1 cellular context compared by ENCODE assay signal in the genomic region with DNA sequence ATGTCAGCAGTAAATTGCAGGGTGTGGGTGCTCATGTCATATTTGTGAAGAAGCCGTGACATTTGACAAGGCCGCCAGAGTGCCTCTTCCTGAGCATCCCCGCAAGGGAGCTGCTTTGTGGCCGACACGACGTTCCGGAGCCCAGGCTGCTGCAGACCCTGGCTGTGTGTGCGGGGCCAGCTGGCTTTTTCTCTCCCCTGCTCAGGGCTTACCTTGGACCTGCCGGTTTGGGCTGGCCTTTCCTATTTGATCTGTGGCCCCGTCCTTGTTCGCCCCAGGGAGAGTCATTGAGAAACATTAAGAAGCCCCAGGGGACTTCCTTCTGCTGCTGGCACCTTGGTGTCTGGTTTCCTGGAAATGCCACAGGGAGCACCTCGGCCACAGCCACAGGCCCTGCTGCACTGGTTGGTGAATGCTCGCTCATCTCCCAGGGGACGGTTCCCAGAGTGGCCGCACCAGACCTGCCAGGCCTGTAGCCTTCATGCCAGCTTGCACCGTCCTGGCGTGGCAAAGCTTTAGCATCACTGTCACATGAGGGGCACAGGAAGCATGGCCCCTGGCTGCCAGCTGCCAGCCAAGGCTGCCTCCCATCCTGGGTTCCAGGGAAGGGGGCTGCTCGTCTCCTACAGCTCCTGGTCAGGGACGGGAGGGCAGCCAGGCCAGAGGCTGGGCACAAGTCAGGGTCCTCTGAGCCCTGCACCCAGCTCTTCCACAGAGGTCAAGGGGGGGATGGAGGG.
TF ChIP-seq lines count a peak whose summit lies in the region.

No MANE protein-coding gene starts in this region.

TF ChIP-seq in GM12878, 131 proteins besides CTCF, POLR2A, EP300 and RAD21:
- TF ChIP-seq TCF7 (IDR thresholded peaks at IDR 0.05; ENCODE audit: borderline replicate concordance) = no peak
- TF ChIP-seq, protein P1, sequence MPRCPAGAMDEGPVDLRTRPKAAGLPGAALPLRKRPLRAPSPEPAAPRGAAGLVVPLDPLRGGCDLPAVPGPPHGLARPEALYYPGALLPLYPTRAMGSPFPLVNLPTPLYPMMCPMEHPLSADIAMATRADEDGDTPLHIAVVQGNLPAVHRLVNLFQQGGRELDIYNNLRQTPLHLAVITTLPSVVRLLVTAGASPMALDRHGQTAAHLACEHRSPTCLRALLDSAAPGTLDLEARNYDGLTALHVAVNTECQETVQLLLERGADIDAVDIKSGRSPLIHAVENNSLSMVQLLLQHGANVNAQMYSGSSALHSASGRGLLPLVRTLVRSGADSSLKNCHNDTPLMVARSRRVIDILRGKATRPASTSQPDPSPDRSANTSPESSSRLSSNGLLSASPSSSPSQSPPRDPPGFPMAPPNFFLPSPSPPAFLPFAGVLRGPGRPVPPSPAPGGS (IDR thresholded peaks at IDR 0.05; ENCODE audit: borderline replicate concordance, insufficient read depth, low read depth, low read length, poor library complexity, severe bottlenecking) = peak; percentile 24
- peak; percentile 62; the same call in 1 of the 2 replicates for TF ChIP-seq EED (IDR thresholded peaks at IDR 0.05; ENCODE audit: low read depth)
- TF ChIP-seq IKZF2 (IDR thresholded peaks at IDR 0.05) = 0 out of 4 replicates have a peak, but pooled peaks of 1 of the 2 experiments have one; percentile 26
- 0 out of 2 replicates have a peak, but pooled peaks have one; percentile 41 for TF ChIP-seq NR2F1 (conservative IDR thresholded peaks at IDR 0.05)
- peak; percentile 61 for TF ChIP-seq IKZF1 (conservative IDR thresholded peaks at IDR 0.05)
- peak; percentile 81 for TF ChIP-seq MEF2B (IDR thresholded peaks at IDR 0.05; ENCODE audit: partially characterized antibody, poor library complexity, severe bottlenecking)
- TF ChIP-seq MXI1 (IDR thresholded peaks at IDR 0.05; ENCODE audit: low read depth, low read length) = no peak
